In the genomic region with DNA sequence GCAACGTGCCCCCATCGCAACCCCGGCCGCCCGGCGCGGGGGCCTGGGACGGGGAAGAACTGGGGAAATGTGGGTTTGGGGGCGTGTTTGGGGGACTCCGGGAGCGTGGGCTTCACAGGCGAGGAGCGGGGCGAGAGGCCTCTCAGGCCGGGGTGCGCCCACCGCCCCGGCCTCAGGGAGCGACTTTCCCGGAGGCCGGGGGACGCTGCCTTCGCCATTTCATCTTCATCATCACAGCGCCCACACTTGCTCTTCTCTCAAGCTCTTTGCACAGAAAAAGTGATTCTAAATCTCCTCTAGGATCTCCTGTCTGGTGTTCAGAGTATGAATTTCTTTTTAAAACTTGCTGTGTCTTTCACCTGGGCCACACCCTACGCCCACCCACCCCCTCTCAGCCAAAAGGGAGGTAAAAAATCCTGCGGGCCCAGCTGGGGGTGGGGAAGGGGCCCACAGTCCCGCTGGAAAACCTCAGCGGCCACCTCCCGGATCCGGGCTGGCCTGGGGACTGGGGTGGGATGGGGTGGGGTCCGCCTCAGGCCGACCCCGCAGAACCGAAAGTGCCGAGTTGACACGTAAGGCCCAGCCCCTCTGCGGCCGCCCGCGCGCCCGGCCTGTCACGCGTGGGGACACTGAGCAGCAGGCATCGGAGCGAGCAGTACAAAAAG, we compare ENCODE assay signal across 8 cellular contexts.
DNase-seq lines count a peak whose midpoint lies in the region; ATAC-seq lines count a peak whose summit lies in the region.

No MANE protein-coding gene starts in this region.

- H3K4me3 Mint-ChIP-seq in activated naive CD8-positive, alpha-beta T cell treated with anti-CD3 and anti-CD28 coated beads, Interleukin-2, amount 50 U/mL, for 24 hours, result peak overlapping the region; percentile 87
- peak overlapping the region; percentile 89 to 97 for H3K4me3 Mint-ChIP-seq in stimulated activated naive B cell treated with anti-CD40 and anti-IgM and Interleukin-4, amounts not matched to agents 10 μg/mL and 1 μg/mL and 100 μg/mL, for 72 hours

- no peaks in the 10 kb centered on the region for H3K9me3 Mint-ChIP-seq in activated naive CD8-positive, alpha-beta T cell treated with anti-CD3 and anti-CD28 coated beads, Interleukin-2, amount 50 U/mL, for 24 hours
- H3K9me3 Mint-ChIP-seq in stimulated activated naive B cell treated with anti-CD40 and anti-IgM and Interleukin-4, amounts not matched to agents 10 μg/mL and 1 μg/mL and 100 μg/mL, for 72 hours, result no peaks in the 10 kb centered on the region

- peaks cover 41% of the 10 kb centered on the region for H3K36me3 Mint-ChIP-seq in activated naive CD8-positive, alpha-beta T cell treated with anti-CD3 and anti-CD28 coated beads, Interleukin-2, amount 50 U/mL, for 24 hours (ENCODE audit: low read depth)
- H3K36me3 Mint-ChIP-seq in stimulated activated naive B cell treated with anti-CD40 and anti-IgM and Interleukin-4, amounts not matched to agents 10 μg/mL and 1 μg/mL and 100 μg/mL, for 72 hours, result peaks cover 9 to 12% of the 10 kb centered on the region in 2 donors

- no peaks in the 10 kb centered on the region for H3K9me3 ChIP-seq in iPS-18c (ENCODE audit: control insufficient read depth, insufficient read depth, low read length)

- peak overlapping the region; percentile 76 for H3K4me3 ChIP-seq in iPS-18c (ENCODE audit: insufficient read depth, low read depth, low read length)

- peak overlapping the region; percentile 87 for H3K27ac Mint-ChIP-seq in activated naive CD8-positive, alpha-beta T cell treated with anti-CD3 and anti-CD28 coated beads, Interleukin-2, amount 50 U/mL, for 24 hours
- peak overlapping the region; percentile 99 for H3K27ac Mint-ChIP-seq in stimulated activated naive B cell treated with anti-CD40 and anti-IgM and Interleukin-4, amounts not matched to agents 10 μg/mL and 1 μg/mL and 100 μg/mL, for 72 hours

- peaks cover 6% of the 10 kb centered on the region for H3K27me3 Mint-ChIP-seq in activated naive CD8-positive, alpha-beta T cell treated with anti-CD3 and anti-CD28 coated beads, Interleukin-2, amount 50 U/mL, for 24 hours
- no peaks in the 10 kb centered on the region for H3K27me3 Mint-ChIP-seq in stimulated activated naive B cell treated with anti-CD40 and anti-IgM and Interleukin-4, amounts not matched to agents 10 μg/mL and 1 μg/mL and 100 μg/mL, for 72 hours

- peaks cover 66% of the 10 kb centered on the region for H3K4me1 Mint-ChIP-seq in activated naive CD8-positive, alpha-beta T cell treated with anti-CD3 and anti-CD28 coated beads, Interleukin-2, amount 50 U/mL, for 24 hours
- peaks cover 21 to 41% of the 10 kb centered on the region in 2 donors for H3K4me1 Mint-ChIP-seq in stimulated activated naive B cell treated with anti-CD40 and anti-IgM and Interleukin-4, amounts not matched to agents 10 μg/mL and 1 μg/mL and 100 μg/mL, for 72 hours

- ATAC-seq in HG03571 (IDR thresholded peaks at IDR 0.05; ENCODE audit: unreplicated experiment) (peak; percentile 20), HG02938 (IDR thresholded peaks at IDR 0.05; ENCODE audit: unreplicated experiment) (no peak)
- peak; percentile 7 for ATAC-seq in activated naive CD8-positive, alpha-beta T cell treated with anti-CD3 and anti-CD28 coated beads, Interleukin-2, amount 50 U/mL, for 24 hours
- no peak for ATAC-seq in stimulated activated naive B cell treated with anti-CD40 and anti-IgM and Interleukin-4, amounts not matched to agents 10 μg/mL and 1 μg/mL and 100 μg/mL, for 72 hours (replicated peaks)

- peak; percentile 73 for DNase-seq in activated CD8-positive, alpha-beta memory T cell treated with anti-CD3 and anti-CD28 coated beads, Interleukin-2, amount 50 U/mL, for 48 hours
- DNase-seq in activated CD8-positive, alpha-beta memory T cell treated with anti-CD3 and anti-CD28 coated beads, Interleukin-2, amount 50 U/mL, for 4 hours, result no peak
- DNase-seq in activated naive CD8-positive, alpha-beta T cell treated with anti-CD3 and anti-CD28 coated beads, Interleukin-2, amount 50 U/mL, for 24 hours, result peak; percentile 43
- peak; percentile 2 for DNase-seq in stimulated activated naive B cell treated with anti-CD40 and anti-IgM and Interleukin-4, amounts not matched to agents 10 μg/mL and 1 μg/mL and 100 μg/mL, for 72 hours
- DNase-seq in posterior cingulate gyrus, result no peak

- intact Hi-C loops in posterior cingulate gyrus (cut with DNase I), result loop anchor here (1.0 to 5.0 kb wide), 3 partner anchors 7 to 457 kb away; partner anchors contain the start of genes APOLD1, CDKN1B and LRP6

Comparison
In these comparisons a context has a peak if more than half of its experiments do, and no peak if none do; other contexts are left out.
1. DNase-seq: peak in activated CD8-positive, alpha-beta memory T cell treated with anti-CD3 and anti-CD28 coated beads, Interleukin-2, amount 50 U/mL, for 48 hours (single experiment), activated naive CD8-positive, alpha-beta T cell treated with anti-CD3 and anti-CD28 coated beads, Interleukin-2, amount 50 U/mL, for 24 hours (single experiment) and stimulated activated naive B cell treated with anti-CD40 and anti-IgM and Interleukin-4, amounts not matched to agents 10 μg/mL and 1 μg/mL and 100 μg/mL, for 72 hours (single experiment); none in activated CD8-positive, alpha-beta memory T cell treated with anti-CD3 and anti-CD28 coated beads, Interleukin-2, amount 50 U/mL, for 4 hours (single experiment) and posterior cingulate gyrus (0 of 10).
2. ATAC-seq: peak in HG03571 (single experiment) and activated naive CD8-positive, alpha-beta T cell treated with anti-CD3 and anti-CD28 coated beads, Interleukin-2, amount 50 U/mL, for 24 hours (single experiment); none in stimulated activated naive B cell treated with anti-CD40 and anti-IgM and Interleukin-4, amounts not matched to agents 10 μg/mL and 1 μg/mL and 100 μg/mL, for 72 hours (0 of 2) and HG02938 (single experiment).